In the genomic region with DNA sequence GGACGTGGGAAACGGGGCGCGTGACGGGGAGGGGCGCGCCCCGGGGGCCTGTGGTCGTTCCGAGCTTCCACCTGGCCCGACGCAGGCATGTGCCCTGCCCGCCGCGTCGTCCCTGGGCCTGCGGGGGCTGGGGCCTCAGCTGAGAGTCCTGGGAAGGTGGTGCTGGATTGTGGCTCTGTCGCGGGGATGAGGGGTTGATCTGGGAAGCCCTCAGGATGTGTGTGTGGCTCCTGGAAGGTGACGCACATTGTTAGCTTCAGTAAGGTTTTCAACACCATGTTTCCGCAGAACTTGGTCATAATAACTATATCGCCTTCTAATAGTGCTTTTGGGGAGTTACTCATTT, we compare ENCODE assay signal across 8 cellular contexts.
DNase-seq lines count a peak whose midpoint lies in the region; ATAC-seq and TF ChIP-seq lines count a peak whose summit lies in the region.

No MANE protein-coding gene starts in this region.

- no peaks in the 10 kb centered on the region for H3K9me3 Mint-ChIP-seq in osteocyte (ENCODE audit: unreplicated experiment)

- H3K4me3 Mint-ChIP-seq in osteocyte (ENCODE audit: unreplicated experiment): no peak overlapping the region

- WGBS in liver: 21% methylated on average over 22 of the region's 22 CpGs

- H3K27ac ChIP-seq in C4-2B: peak overlapping the region; percentile 89
- peak overlapping the region; percentile 22 for H3K27ac ChIP-seq in caudate nucleus (ENCODE audit: low read depth, low read length)
- H3K27ac ChIP-seq in liver (ENCODE audit: low read depth in 1 of 2, low read length in 2 of 2): peak overlapping the region; percentile 68 to 73
- peak overlapping the region; percentile 78 to 85 for H3K27ac ChIP-seq in uterus

- H3K36me3 ChIP-seq in liver (ENCODE audit: control insufficient read depth in 4 of 4, insufficient read depth in 3 of 4, low read depth in 1 of 4, low read length in 3 of 4) (peaks cover 0 to 3% (median 0%) of the 10 kb centered on the region in 4 donors), uterus (no peaks in the 10 kb centered on the region)

- H3K9ac ChIP-seq in liver (ENCODE audit: low read depth in 1 of 2, low read length in 2 of 2): peak overlapping the region; percentile 53 to 66

- no peak for DNase-seq in Jurkat, Clone E6-1 (ENCODE audit: low read depth, low spot score)
- DNase-seq in caudate nucleus (lab: John Stamatoyannopoulos, UW): peak in 8 of 61 donors; percentile 6 to 54 (median 30)
- no peak for DNase-seq in uterus
- no peak for DNase-seq in osteocyte (ENCODE audit: extremely low spot score, unreplicated experiment)
- DNase-seq in NCI-H187 (lab: John Stamatoyannopoulos, UW): no peak

- H3K9me3 ChIP-seq in liver (ENCODE audit: control insufficient read depth in 4 of 4, low read length in 3 of 4) (no peaks in the 10 kb centered on the region), uterus (no peaks in the 10 kb centered on the region)

- no peak for TF ChIP-seq RAD21 in liver (IDR thresholded peaks at IDR 0.05)

- H3K4me3 ChIP-seq in Jurkat, Clone E6-1 (ENCODE audit: low read length): peak overlapping the region; percentile 59
- H3K4me3 ChIP-seq in liver (ENCODE audit: low read depth in 1 of 3, low read length in 3 of 3): peak overlapping the region; percentile 69 to 86 (median 72)
- H3K4me3 ChIP-seq in uterus: peak overlapping the region; percentile 66 to 67

- no peaks in the 10 kb centered on the region for H3K36me3 Mint-ChIP-seq in osteocyte (ENCODE audit: unreplicated experiment)

- TF ChIP-seq CTCF in C4-2B (conservative IDR thresholded peaks at IDR 0.05) (no peak), liver (IDR thresholded peaks at IDR 0.05; ENCODE audit: low read depth, low read length, missing input control) (no peak), uterus (IDR thresholded peaks at IDR 0.05) (no peak), osteocyte (IDR thresholded peaks at IDR 0.05) (no peak)

- H3K4me1 ChIP-seq in liver (ENCODE audit: control insufficient read depth in 4 of 4, insufficient read depth in 4 of 4, low read length in 3 of 4) (peaks cover 0 to 12% (median 3%) of the 10 kb centered on the region in 4 donors), uterus (no peaks in the 10 kb centered on the region)

- no peak overlapping the region for H3K27ac Mint-ChIP-seq in osteocyte (ENCODE audit: unreplicated experiment)

- H3K27me3 ChIP-seq in liver (ENCODE audit: control insufficient read depth in 4 of 4, insufficient read depth in 4 of 4, low read length in 3 of 4) (no peaks in the 10 kb centered on the region), uterus (no peaks in the 10 kb centered on the region)

- intact Hi-C loops in uterus (cut with DNase I; ENCODE audit: low total_unique reads): no loop called here

- ATAC-seq in GM19455 (IDR thresholded peaks at IDR 0.05; ENCODE audit: unreplicated experiment): peak; percentile 24

- no peak for TF ChIP-seq POLR2A in uterus (IDR thresholded peaks at IDR 0.05)

- H3K27me3 Mint-ChIP-seq in osteocyte (ENCODE audit: unreplicated experiment): no peaks in the 10 kb centered on the region

- no peaks in the 10 kb centered on the region for H3K4me1 Mint-ChIP-seq in osteocyte (ENCODE audit: unreplicated experiment)

TF ChIP-seq in liver, 16 proteins besides CTCF, POLR2A, EP300 and RAD21:
- TF ChIP-seq, protein P1, sequence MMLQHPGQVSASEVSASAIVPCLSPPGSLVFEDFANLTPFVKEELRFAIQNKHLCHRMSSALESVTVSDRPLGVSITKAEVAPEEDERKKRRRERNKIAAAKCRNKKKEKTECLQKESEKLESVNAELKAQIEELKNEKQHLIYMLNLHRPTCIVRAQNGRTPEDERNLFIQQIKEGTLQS (IDR thresholded peaks at IDR 0.05): no peak
- TF ChIP-seq YY1 (IDR thresholded peaks at IDR 0.05) (no peak), HNF4G (IDR thresholded peaks at IDR 0.05) (no peak), FOXA1 (IDR thresholded peaks at IDR 0.05) (no peak), FOXA2 (IDR thresholded peaks at IDR 0.05) (no peak), GABPA (IDR thresholded peaks at IDR 0.05 in 1 of 2, conservative IDR thresholded peaks at IDR 0.05 in 1 of 2) (no peak)
- TF ChIP-seq, protein P2, sequence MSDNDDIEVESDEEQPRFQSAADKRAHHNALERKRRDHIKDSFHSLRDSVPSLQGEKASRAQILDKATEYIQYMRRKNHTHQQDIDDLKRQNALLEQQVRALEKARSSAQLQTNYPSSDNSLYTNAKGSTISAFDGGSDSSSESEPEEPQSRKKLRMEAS (IDR thresholded peaks at IDR 0.05): no peak

Comparison
In these comparisons a context has a peak if more than half of its experiments do, and no peak if none do; other contexts are left out.
1. H3K27ac ChIP-seq: peak in every context shown above with its lines; median percentile 89 in C4-2B; 82 in uterus; 70 in liver; 22 in caudate nucleus.